ENCODE assay signal across 24 cellular contexts in the genomic region with DNA sequence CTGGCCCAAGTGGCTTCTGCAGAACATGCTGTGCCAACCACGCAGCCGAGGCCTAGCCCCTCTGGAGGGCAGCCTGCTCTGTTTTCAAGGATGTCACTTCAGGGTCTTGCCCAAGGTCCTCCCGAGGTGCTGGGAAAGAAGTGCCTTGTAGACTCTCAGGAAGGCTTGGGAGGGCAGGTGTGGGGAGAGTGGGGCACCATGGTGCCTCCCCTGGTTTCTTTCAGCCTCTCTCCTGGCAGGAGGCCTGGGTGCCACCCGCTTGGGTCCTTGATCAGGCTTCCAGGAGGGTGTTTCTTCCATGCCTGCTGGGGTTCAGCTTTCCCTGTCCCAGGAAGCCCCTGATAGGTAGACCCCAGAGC.
DNase-seq lines count a peak whose midpoint lies in the region; ATAC-seq and TF ChIP-seq lines count a peak whose summit lies in the region.
"Had no signal": no experiment of that assay in that cellular context is flagged by ENCODE, and none has a peak within 500 bp of the region (broad histone marks: within the 10 kb centered on the region; RNA-seq: fewer than 3 reads in every experiment).

No MANE protein-coding gene starts in this region.

- H4K20me1 ChIP-seq in SK-N-SH (ENCODE audit: insufficient read depth) = no peaks in the 10 kb centered on the region

- H3K4me2 ChIP-seq in SK-N-SH = no peak overlapping the region
- H3K4me2 ChIP-seq: KMS-11 had no signal

- TF ChIP-seq CTCF in SK-N-SH (IDR thresholded peaks at IDR 0.05) (no peak), lower lobe of right lung (IDR thresholded peaks at IDR 0.05) (no peak), thoracic aorta (IDR thresholded peaks at IDR 0.05) (no peak)

- CTCF ChIA-PET in SK-N-SH (lab: Yijun Ruan, JAX) = interaction anchor here (0.6 to 4.4 kb wide), 9 partner anchors 13 to 266 kb away, joined by 3 to 26 read pairs (median 5); no protein-coding TSS in a partner anchor

- no peak overlapping the region for H2AFZ ChIP-seq in SK-N-SH (ENCODE audit: low read depth)

- intact Hi-C loops in lower lobe of right lung (cut with DNase I) = loop anchor here (10.0 kb wide), 1 partner anchor 67 kb away; no protein-coding TSS in a partner anchor

- WGBS in SK-N-SH (ENCODE audit: low lambda C conversion rate) = 100% methylated on average over 2 of the region's 4 CpGs

- H3K4me3 ChIP-seq in SK-N-SH (ENCODE audit: low read depth in 2 of 2, low read length in 1 of 2) = no peak overlapping the region
- no peak overlapping the region for H3K4me3 ChIP-seq in lower lobe of right lung
- H3K4me3 ChIP-seq in thoracic aorta = no peak overlapping the region
- H3K4me3 ChIP-seq: GM12878, SK-N-MC had no signal

- ATAC-seq in SK-N-SH treated with all-trans-retinoic acid at 6 μM for 48 hours (no peak), lower lobe of right lung (no peak), thoracic aorta (ENCODE audit: insufficient number of reproducible peaks, low FRiP score, low read depth) (no peak), HG03342 (IDR thresholded peaks at IDR 0.05; ENCODE audit: unreplicated experiment) (no peak)
- ATAC-seq: activated naive CD8-positive, alpha-beta T cell treated with anti-CD3 and anti-CD28 coated beads, Interleukin-2, amount 50 U/mL, for 24 hours; GM12878; HCT116 had no signal

- H3K36me3 ChIP-seq in SK-N-SH (replicated peaks in 1 of 2; ENCODE audit: control insufficient read depth in 1 of 2, insufficient read depth in 2 of 2, low read length in 1 of 2) (peaks cover 0 to 5% of the 10 kb centered on the region in 2 experiments), lower lobe of right lung (peaks cover 54% of the 10 kb centered on the region), thoracic aorta (peaks cover 29% of the 10 kb centered on the region)

- POLR2A ChIA-PET in SK-N-SH (lab: Yijun Ruan, JAX) = interaction anchor here (1.3 kb wide), 1 partner anchor 8 kb away, joined by 6 read pairs; no protein-coding TSS in a partner anchor

- no peaks in the 10 kb centered on the region for H3K9me2 ChIP-seq in SK-N-SH

- H3K79me2 ChIP-seq in SK-N-SH (ENCODE audit: insufficient read depth) = no peaks in the 10 kb centered on the region

- no peak overlapping the region for H3K9ac ChIP-seq in SK-N-SH
- H3K9ac ChIP-seq: KMS-11 had no signal

- H3F3A ChIP-seq in SK-N-SH (replicated peaks; ENCODE audit: insufficient read depth) = no peaks in the 10 kb centered on the region

- TF ChIP-seq EP300 in SK-N-SH (IDR thresholded peaks at IDR 0.05; ENCODE audit: borderline replicate concordance in 1 of 2, low read depth in 1 of 2, low read length in 1 of 2) = no peak

- H3K27me3 ChIP-seq in SK-N-SH (ENCODE audit: insufficient read depth) = no peaks in the 10 kb centered on the region
- H3K27me3 ChIP-seq in lower lobe of right lung (ENCODE audit: low read depth) = no peaks in the 10 kb centered on the region
- H3K27me3 ChIP-seq in thoracic aorta (replicated peaks; ENCODE audit: insufficient read depth) = no peaks in the 10 kb centered on the region

- TF ChIP-seq RAD21 in SK-N-SH (IDR thresholded peaks at IDR 0.05; ENCODE audit: low read length) = no peak

- peak overlapping the region; percentile 50 to 99; a peak in 3 of 4 replicates for H3K27ac ChIP-seq in SK-N-SH (ENCODE audit: low read depth in 2 of 2, low read length in 1 of 2)
- peak overlapping the region; percentile 83 for H3K27ac ChIP-seq in caudate nucleus (ENCODE audit: low read depth, low read length)
- H3K27ac ChIP-seq in lower lobe of right lung = peak overlapping the region; percentile 36
- peak overlapping the region; percentile 66 to 71 for H3K27ac ChIP-seq in thoracic aorta
- H3K27ac ChIP-seq: 22Rv1, KMS-11, SK-N-MC had no signal

- H3K9me3 ChIP-seq in SK-N-SH (no peaks in the 10 kb centered on the region), lower lobe of right lung (no peaks in the 10 kb centered on the region), thoracic aorta (no peaks in the 10 kb centered on the region)

- DNase-seq in SK-N-SH = no peak
- no peak for DNase-seq in caudate nucleus (lab: John Stamatoyannopoulos, UW)
- no peak for DNase-seq in lower lobe of right lung
- no peak for DNase-seq in thoracic aorta (ENCODE audit: low spot score)
- no peak for DNase-seq in activated gamma-delta T cell (lab: John Stamatoyannopoulos, UW)
- DNase-seq in DMS79 treated with DMSO at 0.1 percent for 48 hours (lab: John Stamatoyannopoulos, UW) = no peak
- DNase-seq: activated CD4-positive, alpha-beta memory T cell treated with anti-CD3 and anti-CD28 coated beads for 36 hours; activated CD4-positive, CD25-positive, alpha-beta regulatory T cell; activated effector memory CD4-positive, alpha-beta T cell treated with anti-CD3 and anti-CD28 coated beads, Interleukin-2, amount 50 U/mL, for 16 hours; activated naive CD8-positive, alpha-beta T cell treated with anti-CD3 and anti-CD28 coated beads, Interleukin-2, amount 50 U/mL, for 24 hours; CD8-positive, alpha-beta memory T cell; DMS79; NCI-H1694 treated with DMSO at 0.1 percent for 48 hours; NCI-H2171 treated with DMSO at 0.1 percent for 48 hours; NCI-H526 treated with DMSO at 0.1 percent for 48 hours; occipital lobe; T-helper 9 cell had no signal

- H3K4me1 ChIP-seq in SK-N-SH (ENCODE audit: control insufficient read depth in 1 of 2, insufficient read depth in 2 of 2, low read depth in 1 of 2, low read length in 1 of 2) (peaks cover 6 to 86% of the 10 kb centered on the region in 2 experiments; a peak in 3 of 4 replicates), lower lobe of right lung (peaks cover 45% of the 10 kb centered on the region), thoracic aorta (ENCODE audit: control insufficient read depth in 1 of 2, low read depth in 2 of 2) (peaks cover 38 to 54% of the 10 kb centered on the region in 2 donors)

TF ChIP-seq in SK-N-SH, 30 proteins besides CTCF, POLR2A, EP300 and RAD21 (continues in another document):
- TF ChIP-seq JUND (IDR thresholded peaks at IDR 0.05) = no peak
- TF ChIP-seq TEAD4 (IDR thresholded peaks at IDR 0.05; ENCODE audit: borderline replicate concordance, insufficient read depth) = no peak
- no peak for TF ChIP-seq FOXJ3 (CRISPR knock-in tag; IDR thresholded peaks at IDR 0.05)
- TF ChIP-seq, protein P1, sequence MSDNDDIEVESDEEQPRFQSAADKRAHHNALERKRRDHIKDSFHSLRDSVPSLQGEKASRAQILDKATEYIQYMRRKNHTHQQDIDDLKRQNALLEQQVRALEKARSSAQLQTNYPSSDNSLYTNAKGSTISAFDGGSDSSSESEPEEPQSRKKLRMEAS (IDR thresholded peaks at IDR 0.05; ENCODE audit: low read depth) = no peak
- no peak for TF ChIP-seq FOXM1 (IDR thresholded peaks at IDR 0.05; ENCODE audit: low read depth)
- no peak for TF ChIP-seq NFIC (IDR thresholded peaks at IDR 0.05; ENCODE audit: borderline replicate concordance)
- TF ChIP-seq, protein P2, sequence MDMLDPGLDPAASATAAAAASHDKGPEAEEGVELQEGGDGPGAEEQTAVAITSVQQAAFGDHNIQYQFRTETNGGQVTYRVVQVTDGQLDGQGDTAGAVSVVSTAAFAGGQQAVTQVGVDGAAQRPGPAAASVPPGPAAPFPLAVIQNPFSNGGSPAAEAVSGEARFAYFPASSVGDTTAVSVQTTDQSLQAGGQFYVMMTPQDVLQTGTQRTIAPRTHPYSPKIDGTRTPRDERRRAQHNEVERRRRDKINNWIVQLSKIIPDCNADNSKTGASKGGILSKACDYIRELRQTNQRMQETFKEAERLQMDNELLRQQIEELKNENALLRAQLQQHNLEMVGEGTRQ (IDR thresholded peaks at IDR 0.05; ENCODE audit: borderline replicate concordance, low read depth, low read length) = no peak
- TF ChIP-seq ELF1 (IDR thresholded peaks at IDR 0.05) = no peak
- no peak for TF ChIP-seq CHD2 (IDR thresholded peaks at IDR 0.05; ENCODE audit: low read length, partially characterized antibody)

TF ChIP-seq in SK-N-SH treated with all-trans-retinoic acid at 6 μM for 48 hours, 23 proteins besides CTCF, POLR2A, EP300 and RAD21 (continues in another document):
- TF ChIP-seq PPARA (CRISPR knock-in tag; IDR thresholded peaks at IDR 0.05; ENCODE audit: borderline replicate concordance) (no peak), RARB (CRISPR knock-in tag; IDR thresholded peaks at IDR 0.05) (no peak), ZC3H10 (CRISPR knock-in tag; IDR thresholded peaks at IDR 0.05) (no peak), TCF4 (CRISPR knock-in tag; IDR thresholded peaks at IDR 0.05; ENCODE audit: borderline replicate concordance) (no peak)
- TF ChIP-seq, protein P3, sequence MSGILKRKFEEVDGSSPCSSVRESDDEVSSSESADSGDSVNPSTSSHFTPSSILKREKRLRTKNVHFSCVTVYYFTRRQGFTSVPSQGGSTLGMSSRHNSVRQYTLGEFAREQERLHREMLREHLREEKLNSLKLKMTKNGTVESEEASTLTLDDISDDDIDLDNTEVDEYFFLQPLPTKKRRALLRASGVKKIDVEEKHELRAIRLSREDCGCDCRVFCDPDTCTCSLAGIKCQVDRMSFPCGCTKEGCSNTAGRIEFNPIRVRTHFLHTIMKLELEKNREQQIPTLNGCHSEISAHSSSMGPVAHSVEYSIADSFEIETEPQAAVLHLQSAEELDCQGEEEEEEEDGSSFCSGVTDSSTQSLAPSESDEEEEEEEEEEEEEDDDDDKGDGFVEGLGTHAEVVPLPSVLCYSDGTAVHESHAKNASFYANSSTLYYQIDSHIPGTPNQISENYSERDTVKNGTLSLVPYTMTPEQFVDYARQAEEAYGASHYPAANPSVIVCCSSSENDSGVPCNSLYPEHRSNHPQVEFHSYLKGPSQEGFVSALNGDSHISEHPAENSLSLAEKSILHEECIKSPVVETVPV (CRISPR knock-in tag; IDR thresholded peaks at IDR 0.05) = no peak
- TF ChIP-seq, protein P4, sequence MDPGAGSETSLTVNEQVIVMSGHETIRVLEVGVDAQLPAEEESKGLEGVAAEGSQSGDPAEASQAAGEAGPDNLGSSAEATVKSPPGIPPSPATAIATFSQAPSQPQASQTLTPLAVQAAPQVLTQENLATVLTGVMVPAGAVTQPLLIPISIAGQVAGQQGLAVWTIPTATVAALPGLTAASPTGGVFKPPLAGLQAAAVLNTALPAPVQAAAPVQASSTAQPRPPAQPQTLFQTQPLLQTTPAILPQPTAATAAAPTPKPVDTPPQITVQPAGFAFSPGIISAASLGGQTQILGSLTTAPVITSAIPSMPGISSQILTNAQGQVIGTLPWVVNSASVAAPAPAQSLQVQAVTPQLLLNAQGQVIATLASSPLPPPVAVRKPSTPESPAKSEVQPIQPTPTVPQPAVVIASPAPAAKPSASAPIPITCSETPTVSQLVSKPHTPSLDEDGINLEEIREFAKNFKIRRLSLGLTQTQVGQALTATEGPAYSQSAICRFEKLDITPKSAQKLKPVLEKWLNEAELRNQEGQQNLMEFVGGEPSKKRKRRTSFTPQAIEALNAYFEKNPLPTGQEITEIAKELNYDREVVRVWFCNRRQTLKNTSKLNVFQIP (CRISPR knock-in tag; IDR thresholded peaks at IDR 0.05; ENCODE audit: borderline replicate concordance, low read depth) = no peak
